22 cellular contexts compared by ENCODE assay signal in the genomic region with DNA sequence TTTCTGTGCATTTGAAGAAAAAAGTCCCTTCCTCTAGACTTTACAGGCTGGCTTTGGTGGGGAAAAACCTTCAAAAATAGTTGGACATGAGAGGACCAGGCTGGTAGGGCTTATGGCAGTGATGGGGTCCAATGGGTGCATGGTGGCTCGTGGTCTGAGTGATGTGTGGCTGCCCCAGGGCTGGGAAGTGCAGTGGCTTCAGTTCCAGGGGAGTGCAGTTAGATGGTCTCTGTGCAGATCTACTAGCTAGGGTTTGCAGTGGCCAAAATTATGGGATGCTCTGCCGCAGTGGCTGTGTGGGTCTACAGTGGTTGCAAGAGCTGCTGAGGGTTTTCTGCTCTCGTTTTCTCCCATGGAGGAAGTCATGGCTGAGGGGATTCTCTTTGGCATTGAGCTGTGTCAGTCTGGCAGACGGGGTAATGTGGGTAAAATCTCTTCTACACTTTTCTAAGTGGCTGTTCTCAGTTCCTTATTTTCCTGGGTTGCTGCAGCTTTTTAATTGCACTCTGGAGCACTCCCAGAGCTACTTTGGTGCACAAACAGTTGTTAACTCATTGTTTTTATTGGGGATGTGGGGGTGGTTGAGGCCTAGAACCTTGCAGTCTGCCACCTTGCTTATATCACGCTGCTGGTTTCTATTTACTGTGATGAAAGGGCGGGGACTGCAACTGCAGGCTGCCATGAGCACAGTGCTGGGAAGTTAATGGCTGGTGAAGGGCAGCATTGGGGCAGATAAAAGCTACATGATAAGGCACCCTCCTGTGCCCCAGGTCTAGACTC.
DNase-seq lines count a peak whose midpoint lies in the region; ATAC-seq lines count a peak whose summit lies in the region.
"Had no signal": no experiment of that assay in that cellular context is flagged by ENCODE, and none has a peak within 500 bp of the region (broad histone marks: within the 10 kb centered on the region; RNA-seq: fewer than 3 reads in every experiment).

No MANE protein-coding gene starts in this region.

- H4K5ac ChIP-seq in mesendoderm (ENCODE audit: low read length) = no peak overlapping the region

- H3K4me1 Mint-ChIP-seq in stimulated activated memory B cell treated with anti-CD40 and anti-IgM and Interleukin-4, amounts not matched to agents 10 μg/mL and 1 μg/mL and 100 μg/mL, for 72 hours = no peaks in the 10 kb centered on the region
- H3K4me1 Mint-ChIP-seq: activated naive CD8-positive, alpha-beta T cell treated with anti-CD3 and anti-CD28 coated beads for 36 hours; B cell; naive thymus-derived CD8-positive, alpha-beta T cell had no signal

- peak; percentile 84 for ATAC-seq in GM18870 (IDR thresholded peaks at IDR 0.05; ENCODE audit: unreplicated experiment)
- peak; percentile 68 for ATAC-seq in GM21825 (IDR thresholded peaks at IDR 0.05; ENCODE audit: unreplicated experiment)
- peak; percentile 56 for ATAC-seq in HG03571 (IDR thresholded peaks at IDR 0.05; ENCODE audit: unreplicated experiment)
- ATAC-seq in stimulated activated memory B cell treated with anti-CD40 and anti-IgM and Interleukin-4, amounts not matched to agents 10 μg/mL and 1 μg/mL and 100 μg/mL, for 72 hours = no peak
- ATAC-seq: activated CD8-positive, alpha-beta T cell treated with anti-CD3 and anti-CD28 coated beads for 36 hours; activated T-cell treated with anti-CD3 and anti-CD28 coated beads, Interleukin-2, amount 50 U/mL, for 72 hours; HCT116; naive thymus-derived CD8-positive, alpha-beta T cell; psoas muscle had no signal

- no peak overlapping the region for H3K9ac ChIP-seq in mesendoderm (ENCODE audit: low read length)

- no peaks in the 10 kb centered on the region for H3K79me2 ChIP-seq in mesendoderm (ENCODE audit: control insufficient read depth, insufficient read depth, low read length)

- no peak overlapping the region for H3K27ac Mint-ChIP-seq in stimulated activated memory B cell treated with anti-CD40 and anti-IgM and Interleukin-4, amounts not matched to agents 10 μg/mL and 1 μg/mL and 100 μg/mL, for 72 hours
- H3K27ac Mint-ChIP-seq: activated CD8-positive, alpha-beta T cell treated with anti-CD3 and anti-CD28 coated beads for 36 hours; activated naive CD8-positive, alpha-beta T cell treated with anti-CD3 and anti-CD28 coated beads for 36 hours; activated T-cell treated with anti-CD3 and anti-CD28 coated beads, Interleukin-2, amount 50 U/mL, for 72 hours; B cell; dendritic cell treated with granulocyte-macrophage colony-stimulating factor and Interleukin-4, amounts not matched to agents 40 ng/mL and 50 ng/mL, for 4 days; naive thymus-derived CD8-positive, alpha-beta T cell had no signal

- no peak overlapping the region for H3K4ac ChIP-seq in mesendoderm (ENCODE audit: low read depth, low read length)

- no peak overlapping the region for H3K56ac ChIP-seq in mesendoderm (ENCODE audit: low read length)

- H3K23ac ChIP-seq in mesendoderm (ENCODE audit: low read length) = no peak overlapping the region

- H3K9me3 Mint-ChIP-seq in stimulated activated memory B cell treated with anti-CD40 and anti-IgM and Interleukin-4, amounts not matched to agents 10 μg/mL and 1 μg/mL and 100 μg/mL, for 72 hours = peaks cover 5% of the 10 kb centered on the region

- no peaks in the 10 kb centered on the region for H3K79me1 ChIP-seq in mesendoderm (ENCODE audit: low read length)

- H2BK5ac ChIP-seq in mesendoderm (ENCODE audit: low read length) = no peak overlapping the region

- H3K27me3 Mint-ChIP-seq in stimulated activated memory B cell treated with anti-CD40 and anti-IgM and Interleukin-4, amounts not matched to agents 10 μg/mL and 1 μg/mL and 100 μg/mL, for 72 hours = no peaks in the 10 kb centered on the region
- H3K27me3 Mint-ChIP-seq: activated CD8-positive, alpha-beta T cell treated with anti-CD3 and anti-CD28 coated beads for 36 hours; activated naive CD8-positive, alpha-beta T cell treated with anti-CD3 and anti-CD28 coated beads for 36 hours; B cell; dendritic cell treated with granulocyte-macrophage colony-stimulating factor and Interleukin-4, amounts not matched to agents 40 ng/mL and 50 ng/mL, for 4 days; naive thymus-derived CD8-positive, alpha-beta T cell had no signal

- no peak overlapping the region for H2AK5ac ChIP-seq in mesendoderm (ENCODE audit: low read length)

- H2BK15ac ChIP-seq in mesendoderm (replicated peaks; ENCODE audit: low read depth) = no peak overlapping the region

- no peak overlapping the region for H3K4me2 ChIP-seq in mesendoderm (ENCODE audit: low read length)

- H3K36me3 ChIP-seq in mesendoderm (ENCODE audit: control insufficient read depth, insufficient read depth, low read length) = no peaks in the 10 kb centered on the region
- H3K36me3 ChIP-seq: upper lobe of left lung had no signal

- DNase-seq in mesendoderm = peak; percentile 13
- no peak for DNase-seq in iPS-NIHi7 (ENCODE audit: extremely low spot score)
- DNase-seq in COLO829 (ENCODE audit: low spot score) = no peak
- DNase-seq in NCI-H1930 (lab: John Stamatoyannopoulos, UW) = no peak
- DNase-seq: activated CD8-positive, alpha-beta T cell treated with anti-CD3 and anti-CD28 coated beads for 36 hours; activated naive CD8-positive, alpha-beta T cell treated with anti-CD3 and anti-CD28 coated beads for 36 hours; activated T-cell treated with anti-CD3 and anti-CD28 coated beads, Interleukin-2, amount 50 U/mL, for 72 hours; erythroblast; naive thymus-derived CD8-positive, alpha-beta T cell; NCI-H1417 treated with DMSO at 0.1 percent for 48 hours; psoas muscle; stimulated activated CD4-positive, alpha-beta T cell treated with anti-CD3 and anti-CD28 coated beads, Interleukin-12 subunit alpha, Interleukin-12 subunit beta, amount 100 ng/mL, for 4 hours; stimulated activated naive CD4-positive, alpha-beta T cell; upper lobe of left lung had no signal

- no peak overlapping the region for H3K18ac ChIP-seq in mesendoderm (ENCODE audit: low read length)

- no peak overlapping the region for H3K27ac ChIP-seq in mesendoderm (ENCODE audit: low read depth, low read length)
- H3K27ac ChIP-seq: psoas muscle, upper lobe of left lung had no signal

- no peak overlapping the region for H4K8ac ChIP-seq in mesendoderm (ENCODE audit: low read depth, low read length)

- H3K4me1 ChIP-seq in mesendoderm (ENCODE audit: control insufficient read depth, low read depth, low read length) = no peaks in the 10 kb centered on the region
- H3K4me1 ChIP-seq: psoas muscle, upper lobe of left lung had no signal

- no CpG with 5 or more reads among the region's 6 CpGs for whole genome bisulfite sequencing in mesendoderm (ENCODE audit: extremely low coverage, insufficient coverage, low lambda C conversion rate)

- no peaks in the 10 kb centered on the region for H3K27me3 ChIP-seq in mesendoderm (ENCODE audit: insufficient read depth, low read length, poor library complexity)
- H3K27me3 ChIP-seq: upper lobe of left lung had no signal

- H3K36me3 Mint-ChIP-seq in stimulated activated memory B cell treated with anti-CD40 and anti-IgM and Interleukin-4, amounts not matched to agents 10 μg/mL and 1 μg/mL and 100 μg/mL, for 72 hours = no peaks in the 10 kb centered on the region
- H3K36me3 Mint-ChIP-seq: activated naive CD8-positive, alpha-beta T cell treated with anti-CD3 and anti-CD28 coated beads for 36 hours; naive thymus-derived CD8-positive, alpha-beta T cell had no signal

- no peak overlapping the region for H3K4me3 Mint-ChIP-seq in stimulated activated memory B cell treated with anti-CD40 and anti-IgM and Interleukin-4, amounts not matched to agents 10 μg/mL and 1 μg/mL and 100 μg/mL, for 72 hours
- H3K4me3 Mint-ChIP-seq: activated CD8-positive, alpha-beta T cell treated with anti-CD3 and anti-CD28 coated beads for 36 hours; activated naive CD8-positive, alpha-beta T cell treated with anti-CD3 and anti-CD28 coated beads for 36 hours; activated T-cell treated with anti-CD3 and anti-CD28 coated beads, Interleukin-2, amount 50 U/mL, for 72 hours; B cell; dendritic cell treated with granulocyte-macrophage colony-stimulating factor and Interleukin-4, amounts not matched to agents 40 ng/mL and 50 ng/mL, for 4 days; naive thymus-derived CD8-positive, alpha-beta T cell had no signal

- no peak overlapping the region for H2BK120ac ChIP-seq in mesendoderm (ENCODE audit: low read depth, low read length)

- no peak overlapping the region for H3K4me3 ChIP-seq in mesendoderm (ENCODE audit: low read length)
- H3K4me3 ChIP-seq: lung, psoas muscle, upper lobe of left lung had no signal
